ENCODE assay signal across 20 cellular contexts in genomic region chr9:13520069-13520468, GRCh38.
DNase-seq lines count a peak whose midpoint lies in the region; ATAC-seq, FAIRE-seq and TF ChIP-seq lines count a peak whose summit lies in the region.
"Had no signal": no experiment of that assay in that cellular context is flagged by ENCODE, and none has a peak within 500 bp of the region (broad histone marks: within the 10 kb centered on the region; RNA-seq: fewer than 3 reads in every experiment).

No MANE protein-coding gene starts in this region.

- WGBS in transverse colon (ENCODE audit: low coverage in 1 of 2), 2 donors = 53 to 84% methylated on average over 2 of the region's 2 CpGs

- H3K4me1 Mint-ChIP-seq in astrocyte (ENCODE audit: low read depth, unreplicated experiment) = no peaks in the 10 kb centered on the region

- H3K27ac ChIP-seq in astrocyte (ENCODE audit: low read depth, low read length) = no peak overlapping the region
- no peak overlapping the region for H3K27ac ChIP-seq in keratinocyte (ENCODE audit: control insufficient read depth, insufficient read depth, low read length)
- H3K27ac ChIP-seq in thoracic aorta = no peak overlapping the region
- no peak overlapping the region for H3K27ac ChIP-seq in transverse colon
- H3K27ac ChIP-seq: C4-2B, GM23248, HL-60 had no signal

- H3K27ac Mint-ChIP-seq in astrocyte (ENCODE audit: unreplicated experiment) = no peak overlapping the region
- H3K27ac Mint-ChIP-seq: CD4-positive, alpha-beta T cell had no signal

- H3K4me3 Mint-ChIP-seq in astrocyte (ENCODE audit: unreplicated experiment) = no peak overlapping the region
- H3K4me3 Mint-ChIP-seq: CD4-positive, alpha-beta T cell had no signal

- H3K36me3 ChIP-seq in astrocyte (ENCODE audit: insufficient read depth, low read length) (no peaks in the 10 kb centered on the region), keratinocyte (ENCODE audit: control insufficient read depth in 2 of 2, extremely low read depth in 1 of 2, insufficient read depth in 2 of 2, low read length in 2 of 2) (no peaks in the 10 kb centered on the region), thoracic aorta (no peaks in the 10 kb centered on the region), transverse colon (no peaks in the 10 kb centered on the region)
- H3K36me3 ChIP-seq: HAP-1 had no signal

- no peak overlapping the region for H3K9ac ChIP-seq in astrocyte (ENCODE audit: low read length)
- no peak overlapping the region for H3K9ac ChIP-seq in keratinocyte (ENCODE audit: control insufficient read depth, extremely low read depth, insufficient read depth, low read length)
- H3K9ac ChIP-seq: GM23248 had no signal

- intact Hi-C loops in transverse colon (cut with DNase I; ENCODE audit: low total_unique reads) = no loop called here

- no peak for TF ChIP-seq CTCF in astrocyte (IDR thresholded peaks at IDR 0.05; ENCODE audit: insufficient read depth, low read depth, low read length)
- no peak for TF ChIP-seq CTCF in fibroblast of pulmonary artery (IDR thresholded peaks at IDR 0.05; ENCODE audit: low read length, missing control alignments)
- no peak for TF ChIP-seq CTCF in keratinocyte (optimal IDR thresholded peaks at IDR 0.05 in 1 of 3, IDR thresholded peaks at IDR 0.05 in 1 of 3, conservative IDR thresholded peaks at IDR 0.05 in 1 of 3; ENCODE audit: extremely low read depth in 1 of 3, insufficient read depth in 2 of 3, low read length in 3 of 3)
- no peak for TF ChIP-seq CTCF in thoracic aorta (IDR thresholded peaks at IDR 0.05)
- no peak for TF ChIP-seq CTCF in transverse colon (IDR thresholded peaks at IDR 0.05)

- H4K20me1 ChIP-seq in astrocyte (ENCODE audit: insufficient read depth, low read length) (no peaks in the 10 kb centered on the region), keratinocyte (ENCODE audit: control insufficient read depth, extremely low read depth, insufficient read depth, low read length) (no peaks in the 10 kb centered on the region)

- no peaks in the 10 kb centered on the region for H3K36me3 Mint-ChIP-seq in astrocyte (ENCODE audit: low read depth, unreplicated experiment)

- TF ChIP-seq POLR2A in transverse colon (IDR thresholded peaks at IDR 0.05) = no peak

- H3K4me3 ChIP-seq in astrocyte (ENCODE audit: insufficient read depth, low read depth, low read length) (no peak overlapping the region), fibroblast of pulmonary artery (replicated peaks; ENCODE audit: low read depth, low read length) (no peak overlapping the region), keratinocyte (ENCODE audit: control insufficient read depth in 2 of 3, extremely low read depth in 1 of 3, insufficient read depth in 2 of 3, low read depth in 1 of 3, low read length in 3 of 3) (no peak overlapping the region), thoracic aorta (peak overlapping the region; percentile 36), transverse colon (no peak overlapping the region)
- H3K4me3 ChIP-seq: GM23248, HAP-1 had no signal

- H2AFZ ChIP-seq in astrocyte (ENCODE audit: low read depth, low read length) (no peak overlapping the region), keratinocyte (ENCODE audit: control insufficient read depth, low read length) (no peak overlapping the region)
- H2AFZ ChIP-seq: GM23248 had no signal

- in situ Hi-C loops in transverse colon (cut with MboI; ENCODE audit: low pct_ligation_motif_present in 1 of 4, low pct_unique_long_range_greater_than_20kb in 1 of 4, low sequenced_read_pairs in 3 of 4) = no loop called here

- DNase-seq in astrocyte (ENCODE audit: low read depth) (peak; percentile 30), fibroblast of pulmonary artery (ENCODE audit: low read depth) (peak; percentile 56), keratinocyte (ENCODE audit: low read depth, low spot score) (no peak), thoracic aorta (ENCODE audit: low spot score) (no peak), SHP77 (lab: John Stamatoyannopoulos, UW) (no peak), germinal center (ENCODE audit: low spot score) (no peak), transverse colon (no peak), NCI-H524 treated with DMSO at 0.1 percent for 48 hours (lab: John Stamatoyannopoulos, UW) (no peak)
- DNase-seq: AML-193; Caco-2; CD4-positive, alpha-beta T cell; GM23248 had no signal

- H3K4me1 ChIP-seq in astrocyte (ENCODE audit: insufficient read depth, low read length) (no peaks in the 10 kb centered on the region), keratinocyte (ENCODE audit: control insufficient read depth, extremely low read depth, insufficient read depth, low read length) (peaks cover 3% of the 10 kb centered on the region), thoracic aorta (ENCODE audit: control insufficient read depth in 1 of 2, low read depth in 2 of 2) (peaks cover 0 to 4% of the 10 kb centered on the region in 2 donors), transverse colon (no peaks in the 10 kb centered on the region)
- H3K4me1 ChIP-seq: Caco-2 had no signal

- H3K27me3 Mint-ChIP-seq in astrocyte (ENCODE audit: low read depth, unreplicated experiment) = no peaks in the 10 kb centered on the region
- H3K27me3 Mint-ChIP-seq: CD4-positive, alpha-beta T cell had no signal

- H3K9me3 Mint-ChIP-seq in astrocyte (ENCODE audit: unreplicated experiment) = peaks cover 3% of the 10 kb centered on the region

- H3K79me2 ChIP-seq in astrocyte (ENCODE audit: insufficient read depth, low read length) (no peaks in the 10 kb centered on the region), keratinocyte (ENCODE audit: control insufficient read depth, insufficient read depth, low read length) (no peaks in the 10 kb centered on the region)

- ATAC-seq in thoracic aorta (ENCODE audit: insufficient number of reproducible peaks, low FRiP score, low read depth) = no peak

- H3K9me1 ChIP-seq in keratinocyte (ENCODE audit: control insufficient read depth, extremely low read depth, insufficient read depth, low read length) = no peaks in the 10 kb centered on the region

- dilution Hi-C loops in keratinocyte (cut with MboI; ENCODE audit: extremely low pct_ligation_motif_present, low sequenced_read_pairs) = no loop called here

- H3K9me3 ChIP-seq in astrocyte (ENCODE audit: insufficient read depth, low read depth, low read length) (no peaks in the 10 kb centered on the region), keratinocyte (ENCODE audit: control insufficient read depth, low read depth, low read length) (no peaks in the 10 kb centered on the region), thoracic aorta (no peaks in the 10 kb centered on the region), transverse colon (no peaks in the 10 kb centered on the region)
- H3K9me3 ChIP-seq: Caco-2, HAP-1 had no signal

- H3K27me3 ChIP-seq in astrocyte (ENCODE audit: insufficient read depth, low read length) (no peaks in the 10 kb centered on the region), keratinocyte (ENCODE audit: control insufficient read depth, extremely low read depth, insufficient read depth, low read length) (no peaks in the 10 kb centered on the region), thoracic aorta (replicated peaks; ENCODE audit: insufficient read depth) (no peaks in the 10 kb centered on the region), transverse colon (no peaks in the 10 kb centered on the region)

- TF ChIP-seq EP300 in transverse colon (IDR thresholded peaks at IDR 0.05; ENCODE audit: low read depth) = no peak

- FAIRE-seq in astrocyte (lab: Jason Lieb, UNC) = no peak
- peak; percentile 23 for FAIRE-seq in keratinocyte (lab: Jason Lieb, UNC)
- FAIRE-seq: A204.1, D721Med, G401.6, GM12892, GM18507 had no signal

- H3K4me2 ChIP-seq in astrocyte (ENCODE audit: low read length) (no peak overlapping the region), keratinocyte (ENCODE audit: control insufficient read depth, extremely low read depth, insufficient read depth, low read depth, low read length) (no peak overlapping the region)

Comparison
In these comparisons a context has a peak if more than half of its experiments do, and no peak if none do; other contexts are left out.
1. DNase-seq: peak in astrocyte (single experiment) and fibroblast of pulmonary artery (single experiment); none in keratinocyte (single experiment), thoracic aorta (single experiment), SHP77 (0 of 2), germinal center (single experiment), transverse colon (single experiment) and NCI-H524 treated with DMSO at 0.1 percent for 48 hours (single experiment).